In the genomic region with DNA sequence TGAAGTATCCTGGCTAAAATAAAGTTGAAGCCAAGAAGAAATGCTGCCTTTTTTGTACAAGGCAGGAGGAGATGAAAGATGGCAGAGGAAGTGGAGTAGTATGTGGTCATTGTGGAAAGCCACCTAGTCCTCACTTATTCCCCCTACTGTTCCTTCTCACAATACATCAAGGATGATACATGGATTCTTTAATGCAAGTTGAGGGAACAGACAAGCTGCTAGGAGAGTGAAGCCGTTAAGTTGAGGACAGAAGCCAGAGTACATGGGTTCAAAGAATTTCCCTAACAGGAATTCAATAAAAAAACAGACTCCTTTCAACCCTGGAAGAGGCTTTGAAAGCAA, we compare ENCODE assay signal across 11 cellular contexts.
DNase-seq lines count a peak whose midpoint lies in the region; ATAC-seq, FAIRE-seq and TF ChIP-seq lines count a peak whose summit lies in the region.
"Had no signal": no experiment of that assay in that cellular context is flagged by ENCODE, and none has a peak within 500 bp of the region (broad histone marks: within the 10 kb centered on the region; RNA-seq: fewer than 3 reads in every experiment).

No MANE protein-coding gene starts in this region.

- in situ Hi-C loops in KBM-7 (cut with MboI; ENCODE audit: low pct_unique_long_range_greater_than_20kb, low sequenced_read_pairs): no loop called here
- in situ Hi-C loops in astrocyte of the spinal cord (cut with HindIII; ENCODE audit: low sequenced_read_pairs): no loop called here

- peak; percentile 63 for FAIRE-seq in D721Med (lab: Jason Lieb, UNC)

- ATAC-seq in HG03457 (IDR thresholded peaks at IDR 0.05; ENCODE audit: unreplicated experiment): no peak
- ATAC-seq: naive thymus-derived CD4-positive, alpha-beta T cell had no signal

- DNase-seq in D721Med (ENCODE audit: insufficient read length, low spot score) (no peak), KBM-7 (peak; percentile 76), astrocyte of the spinal cord (ENCODE audit: low read depth, low spot score) (peak; percentile 40), midbrain (lab: John Stamatoyannopoulos, UW) (peak; percentile 45), HCEC 1CT (no peak), activated gamma-delta T cell treated with Interleukin-2 at 50 U/mL for 16 hours (no peak), NOMO-1 treated with DMSO at 0.1 percent for 48 hours (lab: John Stamatoyannopoulos, UW; ENCODE audit: unreplicated experiment) (no peak)
- DNase-seq: effector memory CD4-positive, alpha-beta T cell; naive thymus-derived CD4-positive, alpha-beta T cell; NCI-H69 had no signal

- TF ChIP-seq CTCF in D721Med (IDR thresholded peaks at IDR 0.05; ENCODE audit: insufficient read depth, missing control alignments) (no peak), astrocyte of the spinal cord (IDR thresholded peaks at IDR 0.05; ENCODE audit: low read depth, low read length) (no peak)

- H3K4me3 ChIP-seq in astrocyte of the spinal cord (ENCODE audit: low read depth, low read length): no peak overlapping the region

Comparison
In these comparisons a context has a peak if more than half of its experiments do, and no peak if none do; other contexts are left out.
1. DNase-seq: peak in KBM-7 (single experiment), astrocyte of the spinal cord (single experiment) and midbrain (single experiment); none in D721Med (single experiment), HCEC 1CT (single experiment), activated gamma-delta T cell treated with Interleukin-2 at 50 U/mL for 16 hours (single experiment) and NOMO-1 treated with DMSO at 0.1 percent for 48 hours (single experiment).